ENCODE assay signal across 1 cellular context in genomic region chr9:74527718-74528117, GRCh38.
TF ChIP-seq lines count a peak whose summit lies in the region.

No MANE protein-coding gene starts in this region.

TF ChIP-seq in HepG2, 621 proteins besides CTCF, POLR2A, EP300 and RAD21 (continued from another document):
- no peak for TF ChIP-seq ARID5B (CRISPR knock-in tag; IDR thresholded peaks at IDR 0.05)
- TF ChIP-seq ZNF121 (CRISPR knock-in tag; IDR thresholded peaks at IDR 0.05): no peak
